ENCODE assay signal across 20 cellular contexts in the genomic region with DNA sequence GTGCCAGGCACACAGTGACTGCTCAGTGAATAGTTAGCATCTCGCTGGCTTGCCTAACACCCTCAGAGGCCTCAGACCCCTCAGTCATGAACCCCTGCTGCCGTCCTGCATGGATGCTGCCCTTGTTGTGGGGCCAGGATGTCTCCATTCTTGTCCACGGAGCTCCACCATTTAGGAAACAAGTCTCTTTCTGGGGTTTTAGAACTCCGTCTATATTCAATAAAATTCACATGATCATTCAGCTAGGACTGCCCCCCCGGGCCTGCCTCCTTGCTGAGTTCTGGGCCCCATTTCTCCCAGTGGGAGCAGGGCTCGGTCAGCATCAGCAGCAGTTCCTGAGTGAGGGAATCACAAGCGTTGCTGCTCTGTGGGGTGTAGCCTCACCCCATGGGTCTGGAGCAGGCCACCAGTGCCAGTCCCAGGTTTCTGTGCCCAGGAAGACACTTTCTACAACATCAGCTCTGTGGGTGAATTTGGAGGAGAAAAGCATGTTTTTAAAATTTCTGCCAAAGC.
DNase-seq lines count a peak whose midpoint lies in the region; ATAC-seq, FAIRE-seq and TF ChIP-seq lines count a peak whose summit lies in the region.
"Had no signal": no experiment of that assay in that cellular context is flagged by ENCODE, and none has a peak within 500 bp of the region (broad histone marks: within the 10 kb centered on the region; RNA-seq: fewer than 3 reads in every experiment).

No MANE protein-coding gene starts in this region.

- 0 out of 2 replicates have a peak overlapping the region, but pooled peaks have one; percentile 46 for H2BK15ac ChIP-seq in H1 (ENCODE audit: low read length)

- H3K4me2 ChIP-seq in H1 (ENCODE audit: insufficient read depth in 1 of 2, low read depth in 2 of 2, low read length in 2 of 2) (no peak overlapping the region), neural progenitor cell (no peak overlapping the region)

- H2BK20ac ChIP-seq in H1 (ENCODE audit: low read length), result no peak overlapping the region

- H3K23ac ChIP-seq in H1 (ENCODE audit: insufficient read length), result no peak overlapping the region

- no peak overlapping the region for H3K9ac ChIP-seq in H1 (replicated peaks in 1 of 4; ENCODE audit: extremely low read depth in 1 of 4, low read depth in 3 of 4, low read length in 3 of 4)
- no peak overlapping the region for H3K9ac ChIP-seq in neural progenitor cell

- peak overlapping the region; percentile 52 for H3K4me3 Mint-ChIP-seq in neural progenitor cell
- H3K4me3 Mint-ChIP-seq: CD4-positive, CD25-positive, alpha-beta regulatory T cell; H9; HFFc6 had no signal

- no peaks in the 10 kb centered on the region for H4K20me1 ChIP-seq in H1 (replicated peaks in 1 of 2; ENCODE audit: control insufficient read depth in 1 of 2, insufficient read depth in 2 of 2, low read length in 2 of 2)
- H4K20me1 ChIP-seq in neural progenitor cell (ENCODE audit: low read depth), result no peaks in the 10 kb centered on the region

- no peak for FAIRE-seq in H1 (lab: Jason Lieb, UNC)
- FAIRE-seq: D721Med had no signal

- H3K4me3 ChIP-seq in H1 (ENCODE audit: extremely low read depth in 1 of 4, insufficient read depth in 2 of 4, low read depth in 3 of 4, low read length in 4 of 4) (no peak overlapping the region), neural progenitor cell (no peak overlapping the region), right atrium auricular region (no peak overlapping the region), upper lobe of right lung (no peak overlapping the region)
- H3K4me3 ChIP-seq: MG63 had no signal

- no peak overlapping the region for H2AK5ac ChIP-seq in H1 (ENCODE audit: low read depth, low read length)

- TF ChIP-seq EP300 in H1 (IDR thresholded peaks at IDR 0.05; ENCODE audit: borderline replicate concordance in 1 of 2, low read depth in 2 of 2, low read length in 2 of 2), result no peak

- no peak for TF ChIP-seq RAD21 in H1 (IDR thresholded peaks at IDR 0.05 in 1 of 2, conservative IDR thresholded peaks at IDR 0.05 in 1 of 2; ENCODE audit: low read depth in 2 of 2, low read length in 2 of 2)

- no peak overlapping the region for H3K4ac ChIP-seq in H1 (replicated peaks; ENCODE audit: insufficient read length, low read depth, low read length)

- peak overlapping the region; percentile 52 for H3K27ac Mint-ChIP-seq in neural progenitor cell
- H3K27ac Mint-ChIP-seq: CD4-positive, CD25-positive, alpha-beta regulatory T cell; H9; HFFc6 had no signal

- no peak overlapping the region for H4K91ac ChIP-seq in H1 (replicated peaks; ENCODE audit: insufficient read length, low read length)

- CTCF ChIA-PET in H1 (lab: Charles Lee; ENCODE audit: partially characterized antibody), result interaction anchor here (0.7 to 1.4 kb wide), 2 partner anchors 13 to 83 kb away, joined by 4 read pairs; no protein-coding TSS in a partner anchor

- H3K27me3 ChIP-seq in H1 (replicated peaks in 1 of 4; ENCODE audit: control insufficient read depth in 3 of 4, extremely low read depth in 1 of 4, insufficient read depth in 3 of 4, low read length in 3 of 4), result no peaks in the 10 kb centered on the region; a peak in 1 of 7 replicates
- H3K27me3 ChIP-seq in neural progenitor cell, result no peaks in the 10 kb centered on the region
- no peaks in the 10 kb centered on the region for H3K27me3 ChIP-seq in right atrium auricular region
- H3K27me3 ChIP-seq in upper lobe of right lung, result no peaks in the 10 kb centered on the region
- H3K27me3 ChIP-seq: MG63 had no signal

- no peak overlapping the region for H3K18ac ChIP-seq in H1 (ENCODE audit: extremely low read depth, low read length)

- H2AFZ ChIP-seq in H1 (ENCODE audit: low read length) (no peak overlapping the region), neural progenitor cell (replicated peaks) (no peak overlapping the region)

- no peak overlapping the region for H4K5ac ChIP-seq in H1 (ENCODE audit: insufficient read length, low read depth, low read length)

- H3K79me2 ChIP-seq in H1 (ENCODE audit: control insufficient read depth in 1 of 2, insufficient read depth in 2 of 2, low read length in 2 of 2) (no peaks in the 10 kb centered on the region), neural progenitor cell (ENCODE audit: low read depth) (no peaks in the 10 kb centered on the region)

- TF ChIP-seq POLR2A in H1 (IDR thresholded peaks at IDR 0.05; ENCODE audit: control extremely low read depth in 1 of 2, low read depth in 2 of 2, low read length in 2 of 2), result no peak

- H3K9me3 ChIP-seq in H1 (ENCODE audit: insufficient read depth in 2 of 2, low read depth in 1 of 2, low read length in 1 of 2) (no peaks in the 10 kb centered on the region), neural progenitor cell (ENCODE audit: low read depth) (no peaks in the 10 kb centered on the region), right atrium auricular region (no peaks in the 10 kb centered on the region), upper lobe of right lung (no peaks in the 10 kb centered on the region)
- H3K9me3 ChIP-seq: MG63 had no signal

- POLR2A ChIA-PET in H1 (lab: Charles Lee; ENCODE audit: partially characterized antibody), result no interaction called here

- H2BK5ac ChIP-seq in H1 (ENCODE audit: low read depth, low read length), result no peak overlapping the region

- peaks cover 6% of the 10 kb centered on the region for H3K27me3 Mint-ChIP-seq in neural progenitor cell (ENCODE audit: insufficient read depth, low read depth)
- H3K27me3 Mint-ChIP-seq: CD4-positive, CD25-positive, alpha-beta regulatory T cell had no signal

- 88% methylated on average over 7 of the region's 7 CpGs; no CpG with 5 or more reads in 1 of the 2 experiments for WGBS in H1 (ENCODE audit: extremely low coverage in 1 of 2, insufficient coverage in 1 of 2, insufficient read length in 1 of 2, insufficient replicate concordance in 2 of 2, low coverage in 1 of 2, low lambda C conversion rate in 2 of 2, missing lambda C conversion rate in 1 of 2), 2 experiments

- no peak overlapping the region for H3K56ac ChIP-seq in H1 (replicated peaks; ENCODE audit: insufficient read length, low read depth, low read length)

- no peaks in the 10 kb centered on the region for H3K9me3 Mint-ChIP-seq in neural progenitor cell
- H3K9me3 Mint-ChIP-seq: H9 had no signal

- H3K36me3 ChIP-seq in H1 (ENCODE audit: control insufficient read depth in 2 of 4, insufficient read depth in 4 of 4, low read length in 3 of 4) (no peaks in the 10 kb centered on the region), neural progenitor cell (no peaks in the 10 kb centered on the region), right atrium auricular region (no peaks in the 10 kb centered on the region), upper lobe of right lung (no peaks in the 10 kb centered on the region)
- H3K36me3 ChIP-seq: MG63 had no signal

- peaks cover 59% of the 10 kb centered on the region for H3K4me1 Mint-ChIP-seq in neural progenitor cell

- no peak overlapping the region for H2BK12ac ChIP-seq in H1 (ENCODE audit: low read depth, low read length)

- no peak overlapping the region for H3K14ac ChIP-seq in H1 (ENCODE audit: insufficient read length)

- no peak overlapping the region for H2BK120ac ChIP-seq in H1 (replicated peaks; ENCODE audit: low read depth, low read length)

- no peaks in the 10 kb centered on the region for H3K79me1 ChIP-seq in H1 (ENCODE audit: low read depth, low read length)

- H3K4me1 ChIP-seq in H1 (replicated peaks in 1 of 4; ENCODE audit: control insufficient read depth in 3 of 4, insufficient read depth in 4 of 4, low read length in 3 of 4) (peaks cover 1 to 13% (median 7%) of the 10 kb centered on the region in 4 experiments; a peak in 6 of 7 replicates), neural progenitor cell (peaks cover 34% of the 10 kb centered on the region), right atrium auricular region (no peaks in the 10 kb centered on the region), upper lobe of right lung (peaks cover 1% of the 10 kb centered on the region)

- TF ChIP-seq CTCF in H1 (IDR thresholded peaks at IDR 0.05; ENCODE audit: control extremely low read depth in 1 of 3, insufficient read depth in 1 of 3, low read depth in 1 of 3, low read length in 3 of 3) (no peak), neural progenitor cell (IDR thresholded peaks at IDR 0.05) (no peak), right atrium auricular region (IDR thresholded peaks at IDR 0.05) (no peak), upper lobe of right lung (IDR thresholded peaks at IDR 0.05) (no peak)

- DNase-seq in activated CD8-positive, alpha-beta memory T cell treated with anti-CD3 and anti-CD28 coated beads for 24 hours, result peak; percentile 42
- no peak for DNase-seq in activated CD8-positive, alpha-beta memory T cell treated with anti-CD3 and anti-CD28 coated beads, Interleukin-2, amount 50 U/mL, for 4 hours
- DNase-seq in H1 (ENCODE audit: low read depth in 1 of 2, low spot score in 2 of 2) (no peak), neural progenitor cell (ENCODE audit: low spot score) (no peak), Kasumi-1 (lab: John Stamatoyannopoulos, UW) (no peak), right atrium auricular region (ENCODE audit: low spot score) (no peak), upper lobe of right lung (no peak)
- no peak for DNase-seq in activated CD4-positive, alpha-beta T cell treated with anti-CD3 and anti-CD28 coated beads, Interleukin-2, amount 50 U/mL, for 48 hours
- DNase-seq: CD4-positive, CD25-positive, alpha-beta regulatory T cell; H9; HFFc6; KBM-7; MG63; NCI-H1105 treated with DMSO at 0.1 percent for 48 hours; NCI-H2029; NCI-H446 treated with DMSO at 0.1 percent for 48 hours; NCI-H69; SHP77 treated with DMSO at 0.1 percent for 48 hours had no signal

- no peaks in the 10 kb centered on the region for H3K23me2 ChIP-seq in H1 (ENCODE audit: low read depth, low read length)

- intact Hi-C loops in upper lobe of right lung (cut with DNase I), result no loop called here

- H3K27ac ChIP-seq in H1 (ENCODE audit: low read depth, low read length), result no peak overlapping the region
- no peak overlapping the region for H3K27ac ChIP-seq in neural progenitor cell
- H3K27ac ChIP-seq in right atrium auricular region, result no peak overlapping the region
- no peak overlapping the region for H3K27ac ChIP-seq in upper lobe of right lung
- H3K27ac ChIP-seq: RWPE1 had no signal

- no peak for ATAC-seq in upper lobe of right lung

- no peak overlapping the region; the same call in 1 of the 2 replicates for H4K8ac ChIP-seq in H1 (ENCODE audit: extremely low read depth, insufficient read depth, low read length)

- no peaks in the 10 kb centered on the region for H3K36me3 Mint-ChIP-seq in neural progenitor cell
- H3K36me3 Mint-ChIP-seq: CD4-positive, CD25-positive, alpha-beta regulatory T cell had no signal

- H3F3A ChIP-seq in neural progenitor cell (ENCODE audit: low read depth), result peaks cover 17% of the 10 kb centered on the region

TF ChIP-seq in H1, 55 proteins besides CTCF, POLR2A, EP300 and RAD21 (continues in another document):
- TF ChIP-seq EGR1 (IDR thresholded peaks at IDR 0.05; ENCODE audit: borderline replicate concordance, low read depth, low read length), result no peak
- TF ChIP-seq SUZ12 (IDR thresholded peaks at IDR 0.05; ENCODE audit: low read length), result no peak
- no peak for TF ChIP-seq RBBP5 (IDR thresholded peaks at IDR 0.05; ENCODE audit: borderline replicate concordance, low read depth, low read length)
- TF ChIP-seq PHF8 (conservative IDR thresholded peaks at IDR 0.05; ENCODE audit: low read depth, low read length), result no peak
- no peak for TF ChIP-seq BCL11A (IDR thresholded peaks at IDR 0.05; ENCODE audit: low read depth in 2 of 2, low read length in 2 of 2)
- no peak for TF ChIP-seq CBX8 (IDR thresholded peaks at IDR 0.05; ENCODE audit: borderline replicate concordance, low read depth, low read length)
